ENCODE assay signal across 22 cellular contexts in genomic region chr17:59730268-59730834, GRCh38.
"Had no signal": no experiment of that assay in that cellular context is flagged by ENCODE, and none has a peak within 500 bp of the region (broad histone marks: within the 10 kb centered on the region; RNA-seq: fewer than 3 reads in every experiment).

No MANE protein-coding gene starts in this region.

- H3K27ac ChIP-seq: ascending aorta, epithelial cell of prostate, suprapubic skin had no signal

- FAIRE-seq: islet of Langerhans had no signal

- H3K9me3 ChIP-seq: ascending aorta, suprapubic skin, transverse colon had no signal

- DNase-seq: activated CD4-positive, alpha-beta memory T cell treated with anti-CD3 and anti-CD28 coated beads, Interleukin-2, amount 10 ng/mL, durations not matched to agents 7 days and 5 days; activated CD4-positive, alpha-beta T cell treated with anti-CD3 and anti-CD28 coated beads for 48 hours; activated CD4-positive, CD25-positive, alpha-beta regulatory T cell; activated naive CD4-positive, alpha-beta T cell treated with anti-CD3 and anti-CD28 coated beads, Interleukin-2, amount 10 ng/mL, durations not matched to agents 7 days and 5 days; activated T-cell treated with anti-CD3 and anti-CD28 coated beads, Interleukin-2, amount 50 U/mL, for 24 hours; endodermal cell; foreskin fibroblast; hippocampal formation; left colon; midbrain; nephron progenitor cell; occipital lobe; retina; stimulated activated CD4-positive, alpha-beta T cell treated with anti-CD3 and anti-CD28 coated beads, Interleukin-12 subunit alpha, Interleukin-12 subunit beta, amount 100 ng/mL, for 4 hours; stimulated activated CD4-positive, alpha-beta T cell treated with anti-CD3 and anti-CD28 coated beads, Interleukin-2, amount 100 ng/mL, for 24 hours; SW 1271; transverse colon had no signal

- H3K27me3 ChIP-seq: ascending aorta, suprapubic skin, transverse colon had no signal

- ATAC-seq: left colon had no signal

- H3K4me3 ChIP-seq: ascending aorta, lung, suprapubic skin, transverse colon had no signal
